ENCODE assay signal across 13 cellular contexts in genomic region chr21:44969965-44970755, GRCh38. TPM values are rescaled to one million over a fixed set of nuclear protein-coding genes. Genes with fewer than 3 reads are reported as not detected.
DNase-seq lines count a peak whose midpoint lies in the region; ATAC-seq, FAIRE-seq and TF ChIP-seq lines count a peak whose summit lies in the region.
"Had no signal": no experiment of that assay in that cellular context is flagged by ENCODE, and none has a peak within 500 bp of the region (broad histone marks: within the 10 kb centered on the region; RNA-seq: fewer than 3 reads in every experiment).

No MANE protein-coding gene starts in this region.

- TF ChIP-seq CTCF in liver (IDR thresholded peaks at IDR 0.05; ENCODE audit: low read depth, low read length, missing input control) = no peak
- TF ChIP-seq CTCF in HepG2 (CRISPR knock-in tag; IDR thresholded peaks at IDR 0.05) = no peak
- TF ChIP-seq CTCF in upper lobe of right lung (IDR thresholded peaks at IDR 0.05) = no peak

- H3K9ac ChIP-seq in liver (ENCODE audit: low read depth in 1 of 2, low read length in 2 of 2) = no peak overlapping the region
- no peak overlapping the region for H3K9ac ChIP-seq in HepG2 (ENCODE audit: insufficient read depth, low read depth, low read length)

- intact Hi-C loops in HepG2 (cut with micrococcal nuclease; ENCODE audit: unreplicated experiment) (no loop called here), upper lobe of right lung (cut with DNase I) (no loop called here)

- DNase-seq in HepG2 (ENCODE audit: low spot score) (no peak), amniotic stem cell (lab: John Stamatoyannopoulos, UW) (peak; percentile 12), kidney tubule cell (ENCODE audit: low spot score) (peak; percentile 65), upper lobe of right lung (no peak), NCI-H526 treated with DMSO at 0.1 percent for 48 hours (lab: John Stamatoyannopoulos, UW) (no peak), ACHN (no peak)
- DNase-seq: activated CD4-positive, alpha-beta T cell treated with anti-CD3 and anti-CD28 coated beads, Interleukin-2, amount 50 U/mL, for 4 hours; BE2C; hypothalamus; NCI-H1417; nucleus accumbens had no signal

- H3K9me3 ChIP-seq in liver (ENCODE audit: control insufficient read depth in 4 of 4, low read length in 3 of 4) = no peaks in the 10 kb centered on the region
- H3K9me3 ChIP-seq in HepG2 (ENCODE audit: low read length) = no peaks in the 10 kb centered on the region
- no peaks in the 10 kb centered on the region for H3K9me3 ChIP-seq in upper lobe of right lung

- no peak for TF ChIP-seq EP300 in HepG2 (IDR thresholded peaks at IDR 0.05; ENCODE audit: low read depth in 2 of 2, low read length in 2 of 2)
- TF ChIP-seq EP300 in HepG2 (CRISPR knock-in tag; IDR thresholded peaks at IDR 0.05; ENCODE audit: borderline replicate concordance) = no peak

- TF ChIP-seq RAD21 in liver (IDR thresholded peaks at IDR 0.05) = peak in 1 of 2 donors; percentile 27
- no peak for TF ChIP-seq RAD21 in HepG2 (CRISPR knock-in tag; IDR thresholded peaks at IDR 0.05)

- WGBS in liver = 85% methylated on average over 24 of the region's 24 CpGs
- WGBS in HepG2 (ENCODE audit: low lambda C conversion rate) = 95% methylated on average over 15 of the region's 24 CpGs

- in situ Hi-C loops in HepG2 (cut with HindIII; ENCODE audit: extremely low pct_ligation_motif_present, low pct_unique_long_range_greater_than_20kb) (no loop called here), ACHN (cut with HindIII; ENCODE audit: low pct_ligation_motif_present, low pct_unique_long_range_greater_than_20kb, low sequenced_read_pairs) (no loop called here)

- no peak overlapping the region for H2AFZ ChIP-seq in HepG2 (ENCODE audit: low read length)

- no peak overlapping the region for H3K4me2 ChIP-seq in HepG2 (ENCODE audit: low read depth, low read length)

- ATAC-seq in HepG2 (no peak), upper lobe of right lung (peak; percentile 20), HG03565 (IDR thresholded peaks at IDR 0.05; ENCODE audit: unreplicated experiment) (no peak)

- H4K20me1 ChIP-seq in HepG2 (ENCODE audit: insufficient read depth, low read length) = no peaks in the 10 kb centered on the region

- peaks cover 2 to 19% (median 5%) of the 10 kb centered on the region in 4 donors for H3K4me1 ChIP-seq in liver (ENCODE audit: control insufficient read depth in 4 of 4, insufficient read depth in 4 of 4, low read length in 3 of 4)
- H3K4me1 ChIP-seq in HepG2 (ENCODE audit: insufficient read depth, low read length) = peaks cover 11% of the 10 kb centered on the region
- peaks cover 36% of the 10 kb centered on the region for H3K4me1 ChIP-seq in upper lobe of right lung

- BruUV-seq in HepG2 (replicated peaks; lab: Mats Ljungman, UMichigan) = no TSS peak

- no peak for TF ChIP-seq POLR2A in HepG2 (IDR thresholded peaks at IDR 0.05; ENCODE audit: insufficient read depth in 1 of 2, low read depth in 2 of 2, low read length in 2 of 2)

- H3K36me3 ChIP-seq in liver (ENCODE audit: control insufficient read depth in 4 of 4, insufficient read depth in 3 of 4, low read depth in 1 of 4, low read length in 3 of 4) (peaks cover 0 to 4% (median 2%) of the 10 kb centered on the region in 4 donors), HepG2 (replicated peaks in 1 of 2; ENCODE audit: control insufficient read depth in 1 of 2, insufficient read depth in 2 of 2, low read length in 2 of 2) (peaks cover 18 to 50% of the 10 kb centered on the region in 2 experiments), upper lobe of right lung (no peaks in the 10 kb centered on the region)

- H3K79me2 ChIP-seq in HepG2 (ENCODE audit: insufficient read depth, low read length) = peaks cover 2% of the 10 kb centered on the region

- H3K27ac ChIP-seq in liver (ENCODE audit: low read depth in 1 of 2, low read length in 2 of 2) (peak overlapping the region; percentile 37 to 80), HepG2 (ENCODE audit: extremely low read length, insufficient read depth, low read length) (no peak overlapping the region), upper lobe of right lung (peak overlapping the region; percentile 39)

- POLR2A ChIA-PET in HepG2 (lab: Yijun Ruan, JAX) = no interaction called here

- CTCF ChIA-PET in HepG2 (lab: Yijun Ruan, JAX; ENCODE audit: low intra/inter-chr PET ratio, low total read pairs) = no interaction called here

- no peak overlapping the region for H3K4me3 ChIP-seq in liver (ENCODE audit: low read depth in 1 of 3, low read length in 3 of 3)
- H3K4me3 ChIP-seq in HepG2 (replicated peaks in 1 of 3; ENCODE audit: insufficient read depth in 1 of 3, low read depth in 2 of 3, low read length in 3 of 3) = no peak overlapping the region
- no peak overlapping the region for H3K4me3 ChIP-seq in upper lobe of right lung

- no peak for FAIRE-seq in HepG2 (lab: Jason Lieb, UNC)

- H3K27me3 ChIP-seq in liver (ENCODE audit: control insufficient read depth in 4 of 4, insufficient read depth in 4 of 4, low read length in 3 of 4) (no peaks in the 10 kb centered on the region), HepG2 (ENCODE audit: control insufficient read depth in 1 of 2, insufficient read depth in 2 of 2, low read length in 2 of 2) (no peaks in the 10 kb centered on the region), upper lobe of right lung (no peaks in the 10 kb centered on the region)
- H3K27me3 ChIP-seq: BE2C had no signal

TF ChIP-seq in liver, 16 proteins besides CTCF, POLR2A, EP300 and RAD21 (continues in another document):
- TF ChIP-seq FOXA2 (IDR thresholded peaks at IDR 0.05) (no peak), HNF4A (conservative IDR thresholded peaks at IDR 0.05) (no peak), HNF4G (IDR thresholded peaks at IDR 0.05) (no peak)

TF ChIP-seq in HepG2, 621 proteins besides CTCF, POLR2A, EP300 and RAD21:
- TF ChIP-seq RFXAP (CRISPR knock-in tag; IDR thresholded peaks at IDR 0.05; ENCODE audit: borderline replicate concordance) (no peak), FOSL1 (CRISPR knock-in tag; IDR thresholded peaks at IDR 0.05; ENCODE audit: borderline replicate concordance) (no peak), NAIF1 (CRISPR knock-in tag; IDR thresholded peaks at IDR 0.05; ENCODE audit: borderline replicate concordance) (no peak), TCF7L2 (IDR thresholded peaks at IDR 0.05; ENCODE audit: low read depth, low read length) (no peak)

RNA-seq across cellular contexts. Expression of gene SLX9, which starts 30.3 kb away (rescaled TPM):
- total RNA-seq in liver (1 to 10 TPM; 7.5 to 7.7 TPM), HepG2 (2016; rRNA removed; fragmentation: Illumina TruSeq; extraction: Trizol) (47.1 and 51.5 TPM in 2 replicates), upper lobe of right lung (22.8 TPM)
- polyA plus RNA-seq in liver (10 to 100 TPM; 16.6 to 20.3 TPM), HepG2 (2011; rRNA removed) (21.0 and 22.6 TPM in 2 replicates)
- 43.4 and 50.9 TPM in 2 replicates for total RNA-seq in HepG2 (2016; cell fraction: cytosol; rRNA removed; fragmentation: Illumina TruSeq; extraction: Trizol; ENCODE audit: low read depth)
- total RNA-seq in HepG2 (2016; cell fraction: insoluble cytoplasmic fraction; rRNA removed; fragmentation: Illumina TruSeq; extraction: Trizol) = 51.9 and 55.4 TPM in 2 replicates
- 31.2 and 37.8 TPM in 2 replicates for total RNA-seq in HepG2 (2016; cell fraction: membrane; rRNA removed; fragmentation: Illumina TruSeq; extraction: Trizol)
- 17.3 and 20.5 TPM in 2 replicates for total RNA-seq in HepG2 (2016; cell fraction: nucleus; rRNA removed; fragmentation: Illumina TruSeq; extraction: Trizol)
- polyA plus RNA-seq in HepG2 (2011; cell fraction: cytosol; rRNA removed) = 32.4 and 47.0 TPM in 2 replicates
- 22.9 and 26.2 TPM in 2 replicates for polyA plus RNA-seq in HepG2 (2011; cell fraction: nucleus; rRNA removed)
- polyA plus RNA-seq in HepG2 (2012) = 22.9 TPM in 2 replicates
- polyA plus RNA-seq in HepG2 (2016; cell fraction: cytosol; fragmentation: Illumina TruSeq; extraction: Trizol; ENCODE audit: low read depth) = 43.3 and 45.1 TPM in 2 replicates
- 53.9 and 57.5 TPM in 2 replicates for polyA plus RNA-seq in HepG2 (2016; cell fraction: insoluble cytoplasmic fraction; fragmentation: Illumina TruSeq; extraction: Trizol; ENCODE audit: low read depth)
- 27.6 and 29.8 TPM in 2 replicates for polyA plus RNA-seq in HepG2 (2016; cell fraction: membrane; fragmentation: Illumina TruSeq; extraction: Trizol; ENCODE audit: low read depth)
- 35.4 and 41.4 TPM in 2 replicates for polyA plus RNA-seq in HepG2 (2016; cell fraction: nucleus; fragmentation: Illumina TruSeq; extraction: Trizol; ENCODE audit: insufficient read depth, low read depth)
- polyA minus RNA-seq in HepG2 (2011; rRNA and poly(A)+ RNA removed; ENCODE audit: low replicate concordance) = 14.1 and 17.2 TPM in 2 replicates
- polyA minus RNA-seq in HepG2 (2011; cell fraction: cytosol; rRNA and poly(A)+ RNA removed) = 15.8 and 22.1 TPM in 2 replicates
- polyA minus RNA-seq in HepG2 (2011; cell fraction: nucleus; rRNA and poly(A)+ RNA removed) = 5.8 and 8.6 TPM in 2 replicates

RNA-seq across cellular contexts. Expression of gene ITGB2, which starts 49.5 kb away (rescaled TPM):
- total RNA-seq in liver = 10 to 100 TPM; 33.8 to 50.6 TPM
- polyA plus RNA-seq in liver = 10 to 100 TPM in 1 of 2 donors, 1 to 10 TPM in 1; 9.6 to 23.6 TPM
- 1.6 and 4.2 TPM in 2 replicates for total RNA-seq in HepG2 (2016; rRNA removed; fragmentation: Illumina TruSeq; extraction: Trizol)
- 0.71 and 0.91 TPM in 2 replicates for total RNA-seq in HepG2 (2016; cell fraction: cytosol; rRNA removed; fragmentation: Illumina TruSeq; extraction: Trizol; ENCODE audit: low read depth)
- total RNA-seq in HepG2 (2016; cell fraction: insoluble cytoplasmic fraction; rRNA removed; fragmentation: Illumina TruSeq; extraction: Trizol) = 2.3 and 3.5 TPM in 2 replicates
- total RNA-seq in HepG2 (2016; cell fraction: membrane; rRNA removed; fragmentation: Illumina TruSeq; extraction: Trizol) = 1.2 and 1.9 TPM in 2 replicates
- total RNA-seq in HepG2 (2016; cell fraction: nucleus; rRNA removed; fragmentation: Illumina TruSeq; extraction: Trizol) = 6.5 and 6.6 TPM in 2 replicates
- polyA plus RNA-seq in HepG2 (2011; rRNA removed) = 18.0 and 26.4 TPM in 2 replicates
- polyA plus RNA-seq in HepG2 (2011; cell fraction: cytosol; rRNA removed) = 22.3 and 25.2 TPM in 2 replicates
- polyA plus RNA-seq in HepG2 (2011; cell fraction: nucleus; rRNA removed) = 63.6 and 64.3 TPM in 2 replicates
- 28.1 and 37.9 TPM in 2 replicates for polyA plus RNA-seq in HepG2 (2012)
- polyA plus RNA-seq in HepG2 (2016; cell fraction: cytosol; fragmentation: Illumina TruSeq; extraction: Trizol; ENCODE audit: low read depth) = 0.53 and 1.0 TPM in 2 replicates
- polyA plus RNA-seq in HepG2 (2016; cell fraction: insoluble cytoplasmic fraction; fragmentation: Illumina TruSeq; extraction: Trizol; ENCODE audit: low read depth) = 2.2 and 2.5 TPM in 2 replicates
- 1.3 and 1.5 TPM in 2 replicates for polyA plus RNA-seq in HepG2 (2016; cell fraction: membrane; fragmentation: Illumina TruSeq; extraction: Trizol; ENCODE audit: low read depth)
- polyA plus RNA-seq in HepG2 (2016; cell fraction: nucleus; fragmentation: Illumina TruSeq; extraction: Trizol; ENCODE audit: insufficient read depth, low read depth) = 5.9 and 7.0 TPM in 2 replicates
- 1.4 and 26.8 TPM in 2 replicates for polyA minus RNA-seq in HepG2 (2011; rRNA and poly(A)+ RNA removed; ENCODE audit: low replicate concordance)
- polyA minus RNA-seq in HepG2 (2011; cell fraction: cytosol; rRNA and poly(A)+ RNA removed) = 11.9 and 12.6 TPM in 2 replicates
- polyA minus RNA-seq in HepG2 (2011; cell fraction: nucleus; rRNA and poly(A)+ RNA removed) = 10.0 and 14.7 TPM in 2 replicates
- total RNA-seq in upper lobe of right lung = 370 TPM

Comparison
In these comparisons a context has a peak if more than half of its experiments do, and no peak if none do; other contexts are left out.
1. DNase-seq: peak in amniotic stem cell (single experiment) and kidney tubule cell (single experiment); none in HepG2 (single experiment), upper lobe of right lung (single experiment), NCI-H526 treated with DMSO at 0.1 percent for 48 hours (single experiment) and ACHN (single experiment).